15 cellular contexts compared by ENCODE assay signal in the genomic region with DNA sequence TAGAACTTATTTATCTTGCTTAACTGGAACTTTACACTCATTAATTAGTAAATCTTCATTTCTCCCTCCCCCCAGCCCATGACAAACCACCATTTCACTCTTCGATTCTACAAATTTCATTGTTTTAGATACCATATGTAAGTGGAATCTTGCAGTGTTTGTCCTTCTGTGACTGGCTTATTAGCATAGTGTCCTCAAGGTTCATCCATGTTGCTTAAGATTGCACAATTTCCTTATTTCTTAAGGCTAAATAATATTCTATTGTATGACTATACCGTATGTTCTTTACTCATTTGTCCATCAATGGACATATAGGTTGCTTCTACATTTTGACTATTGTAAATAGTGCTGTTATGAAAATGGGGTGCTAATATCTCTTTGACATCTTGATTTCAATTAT. TPM values are rescaled to one million over a fixed set of nuclear protein-coding genes. Genes with fewer than 3 reads are reported as not detected.
A peak's percentile ranks its signal among the peaks of the same experiment; 100 is the strongest.
DNase-seq lines count a peak whose midpoint lies in the region; ATAC-seq and TF ChIP-seq lines count a peak whose summit lies in the region.
"Had no signal": no experiment of that assay in that cellular context is flagged by ENCODE, and none has a peak within 500 bp of the region (broad histone marks: within the 10 kb centered on the region; RNA-seq: fewer than 3 reads in every experiment).

No MANE protein-coding gene starts in this region.

- H3K27me3 ChIP-seq in subcutaneous abdominal adipose tissue (ENCODE audit: control insufficient read depth in 5 of 5, insufficient read depth in 4 of 5, low read length in 5 of 5), result no peaks in the 10 kb centered on the region
- H3K27me3 ChIP-seq: esophagus muscularis mucosa had no signal

- no peaks in the 10 kb centered on the region for H3K36me3 ChIP-seq in subcutaneous abdominal adipose tissue (ENCODE audit: control insufficient read depth in 5 of 5, insufficient read depth in 5 of 5, low read length in 5 of 5)
- H3K36me3 ChIP-seq: esophagus muscularis mucosa had no signal

- peak overlapping the region; percentile 83 to 88 for H3K4me3 Mint-ChIP-seq in activated T-cell treated with anti-CD3 and anti-CD28 coated beads, Interleukin-2, amount 50 U/mL, for 72 hours

- no peak for ATAC-seq in activated T-cell treated with anti-CD3 and anti-CD28 coated beads, Interleukin-2, amount 50 U/mL, for 72 hours (replicated peaks in 1 of 2)

- peaks cover 27% of the 10 kb centered on the region for H3K4me1 Mint-ChIP-seq in activated T-cell treated with anti-CD3 and anti-CD28 coated beads, Interleukin-2, amount 50 U/mL, for 72 hours (ENCODE audit: low read depth)

- no peak for TF ChIP-seq CTCF in fibroblast of pulmonary artery (IDR thresholded peaks at IDR 0.05; ENCODE audit: low read length, missing control alignments)

- no peaks in the 10 kb centered on the region for H3K9me3 ChIP-seq in subcutaneous abdominal adipose tissue (ENCODE audit: control insufficient read depth in 5 of 5, low read length in 5 of 5)
- H3K9me3 ChIP-seq: esophagus muscularis mucosa had no signal

- H3K4me1 ChIP-seq in subcutaneous abdominal adipose tissue (ENCODE audit: control insufficient read depth in 5 of 5, insufficient read depth in 5 of 5, low read length in 5 of 5), result peaks cover 0 to 7% (median 3%) of the 10 kb centered on the region in 5 donors
- H3K4me1 ChIP-seq: esophagus muscularis mucosa had no signal

- peak overlapping the region in 1 of 5 donors; percentile 27 for H3K9ac ChIP-seq in subcutaneous abdominal adipose tissue (ENCODE audit: low read length in 5 of 5)

- H3K27me3 Mint-ChIP-seq in activated T-cell treated with anti-CD3 and anti-CD28 coated beads, Interleukin-2, amount 50 U/mL, for 72 hours (ENCODE audit: low read depth), result no peaks in the 10 kb centered on the region

- DNase-seq in activated T-cell treated with anti-CD3 and anti-CD28 coated beads, Interleukin-2, amount 50 U/mL, for 72 hours, result no peak
- no peak for DNase-seq in activated T-cell treated with anti-CD3 and anti-CD28 coated beads, Interleukin-2, amount 50 U/mL, for 1 hour
- DNase-seq in OCI-M1 (lab: John Stamatoyannopoulos, UW) (peak; percentile 64), fibroblast of pulmonary artery (ENCODE audit: low read depth) (peak; percentile 20), iPS-NIHi11 (ENCODE audit: low spot score) (no peak), NCI-H2081 (lab: John Stamatoyannopoulos, UW) (no peak)
- DNase-seq in stimulated activated CD8-positive, alpha-beta memory T cell treated with anti-CD3 and anti-CD28 coated beads, Interleukin-4, amount 100 ng/mL, for 48 hours, result no peak
- DNase-seq: activated CD4-positive, alpha-beta T cell treated with anti-CD3 and anti-CD28 coated beads, Interleukin-2, amount 50 U/mL, for 48 hours; islet precursor cell; KG1; NCI-H2171; occipital lobe; Right ventricle myocardium superior had no signal

- no peak overlapping the region for H3K27ac ChIP-seq in subcutaneous abdominal adipose tissue (ENCODE audit: low read depth, low read length)
- H3K27ac ChIP-seq: esophagus muscularis mucosa had no signal

- H3K27ac Mint-ChIP-seq in activated T-cell treated with anti-CD3 and anti-CD28 coated beads, Interleukin-2, amount 50 U/mL, for 72 hours, result peak overlapping the region; percentile 71

- H3K4me3 ChIP-seq in fibroblast of pulmonary artery (replicated peaks; ENCODE audit: low read depth, low read length) (no peak overlapping the region), subcutaneous abdominal adipose tissue (ENCODE audit: low read depth in 1 of 5, low read length in 5 of 5) (peak overlapping the region in 3 of 5 donors; percentile 49 to 52 (median 49))

- no peaks in the 10 kb centered on the region for H3K36me3 Mint-ChIP-seq in activated T-cell treated with anti-CD3 and anti-CD28 coated beads, Interleukin-2, amount 50 U/mL, for 72 hours (ENCODE audit: insufficient read depth in 2 of 2)

- H3K9me3 Mint-ChIP-seq in activated T-cell treated with anti-CD3 and anti-CD28 coated beads, Interleukin-2, amount 50 U/mL, for 72 hours, result no peaks in the 10 kb centered on the region

RNA-seq across cellular contexts. Expression of a gene that starts 24.5 kb away (rescaled TPM):
- total RNA-seq in activated T-cell treated with anti-CD3 and anti-CD28 coated beads, Interleukin-2, amount 50 U/mL, for 72 hours, result 1 to 10 TPM; 2.3 to 3.9 TPM

RNA-seq across cellular contexts. Expression of a gene that starts 34.5 kb away (rescaled TPM):
- total RNA-seq in activated T-cell treated with anti-CD3 and anti-CD28 coated beads, Interleukin-2, amount 50 U/mL, for 72 hours, result 1 to 10 TPM; 7.0 to 8.2 TPM

Comparison
In these comparisons a context has a peak if more than half of its experiments do, and no peak if none do; other contexts are left out.
1. DNase-seq: peak in OCI-M1 (single experiment) and fibroblast of pulmonary artery (single experiment); none in activated T-cell treated with anti-CD3 and anti-CD28 coated beads, Interleukin-2, amount 50 U/mL, for 72 hours (0 of 2), activated T-cell treated with anti-CD3 and anti-CD28 coated beads, Interleukin-2, amount 50 U/mL, for 1 hour (single experiment), stimulated activated CD8-positive, alpha-beta memory T cell treated with anti-CD3 and anti-CD28 coated beads, Interleukin-4, amount 100 ng/mL, for 48 hours (single experiment), iPS-NIHi11 (single experiment) and NCI-H2081 (0 of 2).